Comparison of ENCODE assay signal across 17 cellular contexts in genomic region chr12:123591702-123592481, GRCh38. TPM values are rescaled to one million over a fixed set of nuclear protein-coding genes. Genes with fewer than 3 reads are reported as not detected.
A peak's percentile ranks its signal among the peaks of the same experiment; 100 is the strongest.
DNase-seq lines count a peak whose midpoint lies in the region; FAIRE-seq and TF ChIP-seq lines count a peak whose summit lies in the region.
"Had no signal": no experiment of that assay in that cellular context is flagged by ENCODE, and none has a peak within 500 bp of the region (broad histone marks: within the 10 kb centered on the region; RNA-seq: fewer than 3 reads in every experiment).

No MANE protein-coding gene starts in this region.

- H3K27me3 Mint-ChIP-seq in CD14-positive monocyte (ENCODE audit: low read depth in 3 of 3) = no peaks in the 10 kb centered on the region
- H3K27me3 Mint-ChIP-seq in astrocyte (ENCODE audit: low read depth, unreplicated experiment) = no peaks in the 10 kb centered on the region
- H3K27me3 Mint-ChIP-seq: brain; CD4-positive, alpha-beta T cell; effector memory CD8-positive, alpha-beta T cell; naive B cell had no signal

- H4K91ac ChIP-seq in mesenchymal stem cell (ENCODE audit: low read length) = no peak overlapping the region

- peaks cover 75 to 92% of the 10 kb centered on the region in 2 donors for H3K36me3 Mint-ChIP-seq in CD14-positive monocyte
- H3K36me3 Mint-ChIP-seq in astrocyte (ENCODE audit: low read depth, unreplicated experiment) = peaks cover 4% of the 10 kb centered on the region

- no peak overlapping the region for H3K23ac ChIP-seq in mesenchymal stem cell (ENCODE audit: low read length in 2 of 2)

- H3K4me3 ChIP-seq in astrocyte (ENCODE audit: insufficient read depth, low read depth, low read length) = no peak overlapping the region
- no peak overlapping the region for H3K4me3 ChIP-seq in mesenchymal stem cell (ENCODE audit: insufficient read depth in 1 of 2, low read depth in 1 of 2, low read length in 2 of 2)
- H3K4me3 ChIP-seq in tibial artery = no peak overlapping the region
- no peak overlapping the region for H3K4me3 ChIP-seq in left ventricle myocardium inferior
- H3K4me3 ChIP-seq: SK-N-MC had no signal

- H2AFZ ChIP-seq in astrocyte (ENCODE audit: low read depth, low read length) (no peak overlapping the region), mesenchymal stem cell (ENCODE audit: low read depth, low read length) (no peak overlapping the region)

- H3K4me2 ChIP-seq in astrocyte (ENCODE audit: low read length) = peak overlapping the region; percentile 59
- H3K4me2 ChIP-seq in mesenchymal stem cell (ENCODE audit: low read length, poor library complexity, severe bottlenecking) = no peak overlapping the region

- 82% methylated on average over 8 of the region's 8 CpGs for WGBS in mesenchymal stem cell

- no peak overlapping the region for H3K4ac ChIP-seq in mesenchymal stem cell (ENCODE audit: low read depth in 1 of 2, low read length in 2 of 2)

- H4K20me1 ChIP-seq in astrocyte (ENCODE audit: insufficient read depth, low read length) = peaks cover 93% of the 10 kb centered on the region

- intact Hi-C loops in CD14-positive monocyte (cut with micrococcal nuclease) = no loop called here
- intact Hi-C loops in tibial artery (cut with DNase I; ENCODE audit: low total_unique reads) = no loop called here
- intact Hi-C loops in left ventricle myocardium inferior (cut with micrococcal nuclease) = no loop called here

- H3K4me1 ChIP-seq in astrocyte (ENCODE audit: insufficient read depth, low read length) (peaks cover 19% of the 10 kb centered on the region), mesenchymal stem cell (ENCODE audit: control insufficient read depth, insufficient read depth, low read depth, low read length) (peaks cover 8% of the 10 kb centered on the region), tibial artery (peaks cover 0 to 34% (median 24%) of the 10 kb centered on the region in 4 donors), left ventricle myocardium inferior (peaks cover 64% of the 10 kb centered on the region)

- no peak overlapping the region for H2BK12ac ChIP-seq in mesenchymal stem cell (ENCODE audit: low read length in 2 of 2)

- peaks cover 53% of the 10 kb centered on the region for H3K36me3 ChIP-seq in astrocyte (ENCODE audit: insufficient read depth, low read length)
- H3K36me3 ChIP-seq in mesenchymal stem cell (ENCODE audit: control insufficient read depth in 1 of 2, insufficient read depth in 2 of 2, low read depth in 1 of 2, low read length in 2 of 2) = peaks cover 34 to 93% of the 10 kb centered on the region in 2 experiments
- peaks cover 51 to 93% (median 77%) of the 10 kb centered on the region in 3 donors for H3K36me3 ChIP-seq in tibial artery
- peaks cover 97% of the 10 kb centered on the region for H3K36me3 ChIP-seq in left ventricle myocardium inferior

- no peaks in the 10 kb centered on the region for H3K9me3 Mint-ChIP-seq in CD14-positive monocyte
- H3K9me3 Mint-ChIP-seq in astrocyte (ENCODE audit: unreplicated experiment) = no peaks in the 10 kb centered on the region
- H3K9me3 Mint-ChIP-seq: brain; CD4-positive, alpha-beta T cell; effector memory CD8-positive, alpha-beta T cell; naive B cell had no signal

- DNase-seq in CD14-positive monocyte (ENCODE audit: low spot score) (no peak), GM03348 (ENCODE audit: low spot score) (peak; percentile 13), astrocyte (ENCODE audit: low read depth) (peak; percentile 70), mesenchymal stem cell (peak; percentile 35), tibial artery (no peak), left ventricle myocardium inferior (no peak), NCI-H2196 (lab: John Stamatoyannopoulos, UW; ENCODE audit: unreplicated experiment) (no peak), NCI-H1092 (lab: John Stamatoyannopoulos, UW) (no peak)
- DNase-seq: CD4-positive, alpha-beta T cell; effector memory CD8-positive, alpha-beta T cell; glutamatergic neuron; Karpas-422; naive B cell; right cardiac atrium had no signal

- H3K4me3 Mint-ChIP-seq in CD14-positive monocyte (no peak overlapping the region), astrocyte (ENCODE audit: unreplicated experiment) (no peak overlapping the region)
- H3K4me3 Mint-ChIP-seq: CD4-positive, alpha-beta T cell had no signal

- no peak overlapping the region for H2BK5ac ChIP-seq in mesenchymal stem cell (ENCODE audit: low read depth, low read length, poor library complexity, severe bottlenecking)

- peaks cover 5% of the 10 kb centered on the region for H3K79me1 ChIP-seq in mesenchymal stem cell (replicated peaks; ENCODE audit: low read length, poor library complexity, severe bottlenecking)

- peaks cover 96% of the 10 kb centered on the region for H3K79me2 ChIP-seq in astrocyte (ENCODE audit: insufficient read depth, low read length)

- H3K18ac ChIP-seq in mesenchymal stem cell (ENCODE audit: low read depth in 1 of 2, low read length in 2 of 2) = no peak overlapping the region

- H3K27me3 ChIP-seq in astrocyte (ENCODE audit: insufficient read depth, low read length) = no peaks in the 10 kb centered on the region
- H3K27me3 ChIP-seq in mesenchymal stem cell (ENCODE audit: control insufficient read depth in 1 of 2, insufficient read depth in 1 of 2, low read length in 2 of 2) = no peaks in the 10 kb centered on the region
- no peaks in the 10 kb centered on the region for H3K27me3 ChIP-seq in tibial artery
- H3K27me3 ChIP-seq in left ventricle myocardium inferior (ENCODE audit: low read depth) = no peaks in the 10 kb centered on the region

- H2AK5ac ChIP-seq in mesenchymal stem cell (ENCODE audit: low read length, severe bottlenecking) = no peak overlapping the region

- no peak for TF ChIP-seq CTCF in CD14-positive monocyte (IDR thresholded peaks at IDR 0.05)
- TF ChIP-seq CTCF in astrocyte (IDR thresholded peaks at IDR 0.05; ENCODE audit: insufficient read depth, low read depth, low read length) = no peak
- no peak for TF ChIP-seq CTCF in tibial artery (IDR thresholded peaks at IDR 0.05)
- no peak for TF ChIP-seq CTCF in left ventricle myocardium inferior (IDR thresholded peaks at IDR 0.05; ENCODE audit: borderline replicate concordance)

- H4K8ac ChIP-seq in mesenchymal stem cell (ENCODE audit: low read length) = no peak overlapping the region

- no peak overlapping the region for H2BK15ac ChIP-seq in mesenchymal stem cell (ENCODE audit: low read depth, poor library complexity, severe bottlenecking)

- H3K27ac ChIP-seq in astrocyte (ENCODE audit: low read depth, low read length) = peak overlapping the region; percentile 27
- no peak overlapping the region for H3K27ac ChIP-seq in mesenchymal stem cell (ENCODE audit: low read length, poor library complexity, severe bottlenecking)
- no peak overlapping the region for H3K27ac ChIP-seq in tibial artery
- no peak overlapping the region for H3K27ac ChIP-seq in left ventricle myocardium inferior (replicated peaks)
- H3K27ac ChIP-seq: SK-N-MC had no signal

- H3K9ac ChIP-seq in astrocyte (ENCODE audit: low read length) = peak overlapping the region; percentile 28
- H3K9ac ChIP-seq in mesenchymal stem cell (ENCODE audit: low read length) = peak overlapping the region; percentile 42

- H3K4me1 Mint-ChIP-seq in CD14-positive monocyte = peaks cover 10% of the 10 kb centered on the region
- peaks cover 31% of the 10 kb centered on the region for H3K4me1 Mint-ChIP-seq in astrocyte (ENCODE audit: low read depth, unreplicated experiment)

- H2BK120ac ChIP-seq in mesenchymal stem cell (ENCODE audit: low read depth, low read length) = no peak overlapping the region

- H3K27ac Mint-ChIP-seq in CD14-positive monocyte = peak overlapping the region in 4 of 7 donors; percentile 5 to 73 (median 44)
- no peak overlapping the region for H3K27ac Mint-ChIP-seq in astrocyte (ENCODE audit: unreplicated experiment)
- H3K27ac Mint-ChIP-seq: CD4-positive, alpha-beta T cell had no signal

- H3K14ac ChIP-seq in mesenchymal stem cell (ENCODE audit: low read length in 2 of 2) = no peak overlapping the region

- FAIRE-seq in astrocyte (lab: Jason Lieb, UNC) = no peak
- FAIRE-seq: H1 had no signal

- H3K9me3 ChIP-seq in astrocyte (ENCODE audit: insufficient read depth, low read depth, low read length) (no peaks in the 10 kb centered on the region), mesenchymal stem cell (ENCODE audit: control insufficient read depth, low read length) (no peaks in the 10 kb centered on the region), tibial artery (no peaks in the 10 kb centered on the region), left ventricle myocardium inferior (replicated peaks) (no peaks in the 10 kb centered on the region)

RNA-seq across cellular contexts. Expression of gene TMED2, which starts 7.5 kb away (rescaled TPM):
- 100 to 1,000 TPM; 323 to 351 TPM for polyA plus RNA-seq in CD14-positive monocyte
- 284 and 320 TPM in 2 replicates for total RNA-seq in astrocyte
- 214 TPM for polyA plus RNA-seq in mesenchymal stem cell (2013, experiment 1 of 2)
- 223 TPM for polyA plus RNA-seq in mesenchymal stem cell (2013, experiment 2 of 2)
- total RNA-seq in left ventricle myocardium inferior = 152 TPM

RNA-seq across cellular contexts. Expression of gene DDX55, which starts 10.0 kb away (rescaled TPM):
- 1 to 10 TPM; 6.6 to 8.8 TPM for polyA plus RNA-seq in CD14-positive monocyte
- total RNA-seq in astrocyte = 17.3 and 20.1 TPM in 2 replicates
- 14.8 TPM for polyA plus RNA-seq in mesenchymal stem cell (2013, experiment 1 of 2)
- 14.3 TPM for polyA plus RNA-seq in mesenchymal stem cell (2013, experiment 2 of 2)
- 5.3 TPM for total RNA-seq in left ventricle myocardium inferior

RNA-seq across cellular contexts. Expression of gene EIF2B1, which starts 41.6 kb away (rescaled TPM):
- polyA plus RNA-seq in CD14-positive monocyte = 10 to 100 TPM; 69.3 to 73.4 TPM
- total RNA-seq in astrocyte (49.3 and 52.6 TPM in 2 replicates), left ventricle myocardium inferior (27.9 TPM)
- polyA plus RNA-seq in mesenchymal stem cell (2013, experiment 1 of 2) = 28.0 TPM
- 29.6 TPM for polyA plus RNA-seq in mesenchymal stem cell (2013, experiment 2 of 2)

RNA-seq across cellular contexts. Expression of gene GTF2H3, which starts 41.7 kb away (rescaled TPM):
- polyA plus RNA-seq in CD14-positive monocyte = 10 to 100 TPM; 12.3 to 21.7 TPM
- total RNA-seq in astrocyte = 41.2 and 41.8 TPM in 2 replicates
- polyA plus RNA-seq in mesenchymal stem cell (2013, experiment 1 of 2) = 24.0 TPM
- polyA plus RNA-seq in mesenchymal stem cell (2013, experiment 2 of 2) = 24.3 TPM
- 13.9 TPM for total RNA-seq in left ventricle myocardium inferior

RNA-seq across cellular contexts. Expression of gene RILPL1, which starts 58.4 kb away (rescaled TPM):
- polyA plus RNA-seq in CD14-positive monocyte = not detected
- total RNA-seq in astrocyte = 23.0 and 23.1 TPM in 2 replicates
- 43.2 TPM for polyA plus RNA-seq in mesenchymal stem cell (2013, experiment 1 of 2)
- polyA plus RNA-seq in mesenchymal stem cell (2013, experiment 2 of 2) = 47.0 TPM
- 89.7 TPM for total RNA-seq in left ventricle myocardium inferior

Comparison
In these comparisons a context has a peak if more than half of its experiments do, and no peak if none do; other contexts are left out.
1. DNase-seq: peak in GM03348 (single experiment), astrocyte (single experiment) and mesenchymal stem cell (single experiment); none in CD14-positive monocyte (single experiment), tibial artery (0 of 2), left ventricle myocardium inferior (single experiment), NCI-H2196 (single experiment) and NCI-H1092 (single experiment).